Comparison of ENCODE assay signal across 17 cellular contexts in genomic region chr19:21023901-21024300, GRCh38. TPM values are rescaled to one million over a fixed set of nuclear protein-coding genes. Genes with fewer than 3 reads are reported as not detected.
A peak's percentile ranks its signal among the peaks of the same experiment; 100 is the strongest.
DNase-seq lines count a peak whose midpoint lies in the region; ATAC-seq, FAIRE-seq and TF ChIP-seq lines count a peak whose summit lies in the region.
"Had no signal": no experiment of that assay in that cellular context is flagged by ENCODE, and none has a peak within 500 bp of the region (broad histone marks: within the 10 kb centered on the region; RNA-seq: fewer than 3 reads in every experiment).

No MANE protein-coding gene starts in this region.

- H3K4me1 ChIP-seq in PC-9 (replicated peaks; ENCODE audit: insufficient read depth) = peaks cover 24% of the 10 kb centered on the region
- H3K4me1 ChIP-seq in esophagus (ENCODE audit: control insufficient read depth in 2 of 2, insufficient read depth in 2 of 2, low read length in 1 of 2) = no peaks in the 10 kb centered on the region
- H3K4me1 ChIP-seq in pancreas = peaks cover 0 to 11% (median 7%) of the 10 kb centered on the region in 3 donors
- H3K4me1 ChIP-seq: A549, SJCRH30 had no signal

- H3K9me3 ChIP-seq in PC-9 (ENCODE audit: insufficient read depth, low read depth) (no peaks in the 10 kb centered on the region; the same call in 1 of the 2 replicates), esophagus (ENCODE audit: control insufficient read depth in 2 of 2, insufficient read depth in 1 of 2, low read depth in 1 of 2, low read length in 1 of 2) (no peaks in the 10 kb centered on the region), pancreas (no peaks in the 10 kb centered on the region)
- H3K9me3 ChIP-seq: body of pancreas, gastroesophageal sphincter, neutrophil had no signal

- POLR2A ChIA-PET in PC-9 (lab: Charles Lee; ENCODE audit: unreplicated experiment) = no interaction called here

- no peak for FAIRE-seq in pancreas (lab: Jason Lieb, UNC)
- FAIRE-seq: A549 had no signal

- H3K4me3 ChIP-seq in PC-9 (no peak overlapping the region), esophagus (ENCODE audit: low read depth in 1 of 2, low read length in 2 of 2) (no peak overlapping the region), skeletal muscle cell (ENCODE audit: low read depth, low read length) (no peak overlapping the region), pancreas (no peak overlapping the region)
- H3K4me3 ChIP-seq: A549, body of pancreas, gastroesophageal sphincter, SJCRH30 had no signal

- H3F3A ChIP-seq in PC-9 (ENCODE audit: insufficient read depth, low read depth) = peaks cover 3% of the 10 kb centered on the region; the same call in 1 of the 2 replicates

- H3K9me3 Mint-ChIP-seq in activated CD4-positive, alpha-beta T cell treated with anti-CD3 and anti-CD28 coated beads, Interleukin-2, amount 10 ng/mL, durations not matched to agents 24 days and 14 days = peaks cover 10% of the 10 kb centered on the region

- H3K9me2 ChIP-seq in PC-9 (ENCODE audit: insufficient read depth) = no peaks in the 10 kb centered on the region

- H4K20me1 ChIP-seq in PC-9 (ENCODE audit: insufficient read depth) = no peaks in the 10 kb centered on the region

- H3K4me1 Mint-ChIP-seq in activated CD4-positive, alpha-beta T cell treated with anti-CD3 and anti-CD28 coated beads, Interleukin-2, amount 10 ng/mL, durations not matched to agents 24 days and 14 days = peaks cover 50% of the 10 kb centered on the region

- peaks cover 73% of the 10 kb centered on the region for H3K36me3 Mint-ChIP-seq in activated CD4-positive, alpha-beta T cell treated with anti-CD3 and anti-CD28 coated beads, Interleukin-2, amount 10 ng/mL, durations not matched to agents 24 days and 14 days (ENCODE audit: low read depth)

- peak overlapping the region; percentile 34 for H3K27ac Mint-ChIP-seq in activated CD4-positive, alpha-beta T cell treated with anti-CD3 and anti-CD28 coated beads, Interleukin-2, amount 10 ng/mL, durations not matched to agents 24 days and 14 days

- H3K27me3 ChIP-seq in PC-9 (ENCODE audit: insufficient read depth, low read depth) = no peaks in the 10 kb centered on the region
- H3K27me3 ChIP-seq in esophagus (ENCODE audit: control insufficient read depth in 1 of 2, insufficient read depth in 2 of 2, low read length in 2 of 2) = no peaks in the 10 kb centered on the region
- H3K27me3 ChIP-seq in pancreas = no peaks in the 10 kb centered on the region
- H3K27me3 ChIP-seq: body of pancreas, gastroesophageal sphincter, neutrophil, SJCRH30 had no signal

- H3K79me2 ChIP-seq in PC-9 (ENCODE audit: low read depth) = peaks cover 21% of the 10 kb centered on the region

- intact Hi-C loops in activated CD4-positive, alpha-beta T cell treated with anti-CD3 and anti-CD28 coated beads, Interleukin-2, amount 10 ng/mL, durations not matched to agents 24 days and 14 days (cut with micrococcal nuclease) = loop anchor here (1.0 to 10.0 kb wide), 5 partner anchors 59 to 1429 kb away; partner anchors contain the start of genes ZNF708, ZNF714, ZNF737 and ZNF85
- intact Hi-C loops in PC-9 (cut with micrococcal nuclease; ENCODE audit: unreplicated experiment) (loop anchor here (5.0 kb wide), 1 partner anchor 118 kb away; the partner anchor contains the start of gene ZNF431), pancreas (cut with DNase I) (no loop called here)

- no TSS peak for BruUV-seq in PC-9 (replicated peaks; lab: Mats Ljungman, UMichigan)

- H3K4me3 Mint-ChIP-seq in activated CD4-positive, alpha-beta T cell treated with anti-CD3 and anti-CD28 coated beads, Interleukin-2, amount 10 ng/mL, durations not matched to agents 24 days and 14 days = peak overlapping the region; percentile 35

- no peak overlapping the region for H3K4me2 ChIP-seq in PC-9
- H3K4me2 ChIP-seq: A549 had no signal

- no peak overlapping the region for H2AFZ ChIP-seq in PC-9

- CTCF ChIA-PET in PC-9 (lab: Charles Lee) = no interaction called here

- H3K27me3 Mint-ChIP-seq in activated CD4-positive, alpha-beta T cell treated with anti-CD3 and anti-CD28 coated beads, Interleukin-2, amount 10 ng/mL, durations not matched to agents 24 days and 14 days = no peaks in the 10 kb centered on the region

- H3K27ac ChIP-seq in PC-9 (peak overlapping the region; percentile 45; the same call in 1 of the 2 replicates), esophagus (ENCODE audit: low read depth in 2 of 2, low read length in 1 of 2) (peak overlapping the region; percentile 5 to 71), pancreas (no peak overlapping the region)
- H3K27ac ChIP-seq: A549, body of pancreas, gastroesophageal sphincter, neutrophil, SJCRH30 had no signal

- DNase-seq in activated CD4-positive, alpha-beta T cell treated with anti-CD3 and anti-CD28 coated beads, Interleukin-2, amount 10 ng/mL, durations not matched to agents 24 days and 14 days = peak; percentile 35
- DNase-seq in activated CD4-positive, alpha-beta T cell treated with anti-CD3 and anti-CD28 coated beads, Interleukin-2, amount 50 U/mL, for 1 hour = no peak
- DNase-seq in PC-9 = no peak
- peak; percentile 41 for DNase-seq in skeletal muscle cell (ENCODE audit: low read depth)
- no peak for DNase-seq in NCI-H446 treated with DMSO at 0.1 percent for 48 hours (lab: John Stamatoyannopoulos, UW)
- no peak for DNase-seq in pancreas
- DNase-seq in activated CD8-positive, alpha-beta memory T cell treated with anti-CD3 and anti-CD28 coated beads, Interleukin-2, amount 50 U/mL, for 48 hours = no peak
- DNase-seq: activated CD4-positive, alpha-beta T cell treated with anti-CD3 and anti-CD28 coated beads, Interleukin-2, amount 50 U/mL, for 48 hours; body of pancreas; NCI-H1092 treated with DMSO at 0.1 percent for 48 hours; NCI-H69; SJCRH30; stimulated activated naive CD4-positive, alpha-beta T cell had no signal

- ATAC-seq in pancreas = no peak
- ATAC-seq: A549, body of pancreas, gastroesophageal sphincter had no signal

- no peak for TF ChIP-seq CTCF in PC-9 (conservative IDR thresholded peaks at IDR 0.05)
- TF ChIP-seq CTCF in pancreas (IDR thresholded peaks at IDR 0.05) = no peak

- H3K36me3 ChIP-seq in PC-9 (ENCODE audit: low read depth) (peaks cover 18% of the 10 kb centered on the region), esophagus (ENCODE audit: control insufficient read depth in 2 of 2, insufficient read depth in 2 of 2, low read length in 1 of 2) (no peaks in the 10 kb centered on the region), pancreas (no peaks in the 10 kb centered on the region)

RNA-seq across cellular contexts. Expression of gene ZNF430, which starts 3.4 kb away (rescaled TPM):
- total RNA-seq in activated CD4-positive, alpha-beta T cell treated with anti-CD3 and anti-CD28 coated beads, Interleukin-2, amount 10 ng/mL, durations not matched to agents 24 days and 14 days = 21.6 and 25.1 TPM in 2 replicates
- total RNA-seq in PC-9 (2021) (7.4 and 8.2 TPM in 2 replicates), pancreas (1 to 10 TPM; 4.9 to 9.1 (median 5.7) TPM)
- polyA plus RNA-seq in esophagus (1 to 10 TPM; 4.2 to 5.9 TPM), pancreas (1 to 10 TPM; 2.1 to 2.5 TPM)

RNA-seq across cellular contexts. Expression of gene ZNF714, which starts 58.1 kb away (rescaled TPM):
- 18.8 and 20.4 TPM in 2 replicates for total RNA-seq in activated CD4-positive, alpha-beta T cell treated with anti-CD3 and anti-CD28 coated beads, Interleukin-2, amount 10 ng/mL, durations not matched to agents 24 days and 14 days
- total RNA-seq in PC-9 (2021) (7.5 and 8.0 TPM in 2 replicates), pancreas (1 to 10 TPM; 2.7 to 6.3 (median 3.3) TPM)
- polyA plus RNA-seq in esophagus (1 to 10 TPM; 3.4 to 5.1 TPM), pancreas (1 to 10 TPM; 1.2 to 1.6 TPM)

Comparison
In these comparisons a context has a peak if more than half of its experiments do, and no peak if none do; other contexts are left out.
1. DNase-seq: peak in activated CD4-positive, alpha-beta T cell treated with anti-CD3 and anti-CD28 coated beads, Interleukin-2, amount 10 ng/mL, durations not matched to agents 24 days and 14 days (single experiment) and skeletal muscle cell (single experiment); none in activated CD4-positive, alpha-beta T cell treated with anti-CD3 and anti-CD28 coated beads, Interleukin-2, amount 50 U/mL, for 1 hour (single experiment), PC-9 (0 of 2), NCI-H446 treated with DMSO at 0.1 percent for 48 hours (single experiment), pancreas (0 of 6) and activated CD8-positive, alpha-beta memory T cell treated with anti-CD3 and anti-CD28 coated beads, Interleukin-2, amount 50 U/mL, for 48 hours (single experiment).
2. H3K27ac ChIP-seq: peak in PC-9 (single experiment) and esophagus (2 of 2); none in pancreas (0 of 4).
3. intact Hi-C loops: an anchor here in activated CD4-positive, alpha-beta T cell treated with anti-CD3 and anti-CD28 coated beads, Interleukin-2, amount 10 ng/mL, durations not matched to agents 24 days and 14 days (1.0 to 10.0 kb wide) and PC-9 (5.0 kb wide); none called in pancreas.